23 cellular contexts compared by ENCODE assay signal in the genomic region with DNA sequence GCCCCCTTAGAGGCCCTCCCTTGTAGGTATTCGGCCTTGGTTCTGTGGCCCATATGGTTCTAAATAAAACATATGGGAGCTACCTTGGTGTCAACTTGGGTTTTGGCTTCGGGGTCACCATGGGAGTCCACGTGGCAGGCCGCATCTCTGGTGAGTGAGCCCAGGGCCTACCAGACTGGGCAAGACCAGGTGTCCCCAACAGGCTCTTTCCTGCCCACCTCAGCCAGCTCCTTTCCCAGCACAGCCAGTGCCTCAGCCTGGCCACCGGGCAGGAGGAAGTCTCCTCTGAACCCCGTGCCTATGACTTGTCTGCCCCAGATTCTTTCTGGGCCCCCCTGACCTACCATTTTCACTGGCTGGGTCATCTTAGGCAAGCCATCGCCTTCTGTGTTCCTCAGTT.
"Had no signal": no experiment of that assay in that cellular context is flagged by ENCODE, and none has a peak within 500 bp of the region (broad histone marks: within the 10 kb centered on the region; RNA-seq: fewer than 3 reads in every experiment).

No MANE protein-coding gene starts in this region.

- H3K27ac ChIP-seq: coronary artery, dorsolateral prefrontal cortex, esophagus muscularis mucosa, foreskin keratinocyte, gastroesophageal sphincter, heart left ventricle, hepatocyte, left ventricle myocardium inferior, lower lobe of right lung had no signal

- H3K36me3 ChIP-seq: esophagus muscularis mucosa, gastroesophageal sphincter, heart left ventricle, left ventricle myocardium inferior, lower lobe of right lung had no signal

- H3K4me2 ChIP-seq: hepatocyte had no signal

- H3K4me3 ChIP-seq: coronary artery, dorsolateral prefrontal cortex, esophagus muscularis mucosa, gastroesophageal sphincter, heart left ventricle, hepatocyte, left ventricle myocardium inferior, lower lobe of right lung had no signal

- H3K4me1 ChIP-seq: esophagus muscularis mucosa, foreskin keratinocyte, gastroesophageal sphincter, heart left ventricle, left ventricle myocardium inferior, lower lobe of right lung had no signal

- DNase-seq: dermis blood vessel endothelial cell; dorsolateral prefrontal cortex; effector CD4-positive, alpha-beta T cell; effector memory CD4-positive, alpha-beta T cell; foreskin keratinocyte; heart left ventricle; hypothalamus; immature natural killer cell; islet precursor cell; kidney; kidney glomerular epithelial cell; left colon; left ventricle myocardium inferior; lower lobe of right lung; mesendoderm; midbrain had no signal

- H2AFZ ChIP-seq: hepatocyte had no signal

- H3K27me3 ChIP-seq: dorsolateral prefrontal cortex, esophagus muscularis mucosa, foreskin keratinocyte, heart left ventricle, hepatocyte had no signal

- H3K9me3 ChIP-seq: esophagus muscularis mucosa, gastroesophageal sphincter, heart left ventricle, left ventricle myocardium inferior, lower lobe of right lung had no signal

- H3K79me2 ChIP-seq: hepatocyte had no signal

- FAIRE-seq: colon, endothelial cell of umbilical vein, frontal cortex, kidney had no signal
